In genomic region chr12:99598785-99599184, GRCh38 we compare ENCODE assay signal across 2 cellular contexts.
TF ChIP-seq lines count a peak whose summit lies in the region.

No MANE protein-coding gene starts in this region.

TF ChIP-seq in HepG2, 621 proteins besides CTCF, POLR2A, EP300 and RAD21:
- TF ChIP-seq CEBPB (IDR thresholded peaks at IDR 0.05; ENCODE audit: borderline replicate concordance, low read depth, low read length): 0 out of 2 replicates have a peak, but pooled peaks have one; percentile 12
- no peak for TF ChIP-seq MYC (CRISPR knock-in tag; IDR thresholded peaks at IDR 0.05; ENCODE audit: borderline replicate concordance)

TF ChIP-seq in H1, 55 proteins besides CTCF, POLR2A, EP300 and RAD21:
- TF ChIP-seq PHF8 (conservative IDR thresholded peaks at IDR 0.05; ENCODE audit: low read depth, low read length) (no peak), CEBPB (IDR thresholded peaks at IDR 0.05; ENCODE audit: low read depth, low read length) (0 out of 2 replicates have a peak, but pooled peaks have one; percentile 29), CREB1 (IDR thresholded peaks at IDR 0.05) (no peak), BACH1 (IDR thresholded peaks at IDR 0.05; ENCODE audit: low read length) (no peak)
